In genomic region chr4:88284378-88285234, GRCh38 we compare ENCODE assay signal across 8 cellular contexts. TPM values are rescaled to one million over a fixed set of nuclear protein-coding genes. Genes with fewer than 3 reads are reported as not detected.
DNase-seq lines count a peak whose midpoint lies in the region; ATAC-seq and TF ChIP-seq lines count a peak whose summit lies in the region.

Gene PPM1K (minus strand): TSS chr4:88284561. CDS start chr4:88278583, 5,978 bp downstream.

- H3K27ac Mint-ChIP-seq in CD14-positive monocyte = peak within 1 kb of the TSS; percentile 96 to 99 (median 98)
- peak within 1 kb of the TSS; percentile 99 for H3K27ac Mint-ChIP-seq in dendritic cell treated with granulocyte-macrophage colony-stimulating factor and Interleukin-4, amounts not matched to agents 40 ng/mL and 50 ng/mL, for 4 days

- peak within 1 kb of the TSS; percentile 98 for H3K4me3 Mint-ChIP-seq in CD14-positive monocyte
- H3K4me3 Mint-ChIP-seq in dendritic cell treated with granulocyte-macrophage colony-stimulating factor and Interleukin-4, amounts not matched to agents 40 ng/mL and 50 ng/mL, for 4 days = peak within 1 kb of the TSS; percentile 92

- H3K4me1 Mint-ChIP-seq in CD14-positive monocyte = peaks cover 29% of the 10 kb centered on the region
- peaks cover 31% of the 10 kb centered on the region for H3K4me1 Mint-ChIP-seq in dendritic cell treated with granulocyte-macrophage colony-stimulating factor and Interleukin-4, amounts not matched to agents 40 ng/mL and 50 ng/mL, for 4 days (ENCODE audit: low read depth)

- peak within 1 kb of the TSS; percentile 92 to 100 for H3K27ac ChIP-seq in left lung

- intact Hi-C loops in CD14-positive monocyte (cut with micrococcal nuclease) (loop anchor here (5.0 to 10.0 kb wide), 5 partner anchors 93 to 830 kb away; partner anchors contain the start of genes HERC3 (in 1 of the 2), HERC5 (in 1 of the 2), HERC6 (in 1 of the 2) and TIGD2 (in 1 of the 2)), left lung (cut with DNase I) (no loop called here)
- intact Hi-C loops in dendritic cell treated with granulocyte-macrophage colony-stimulating factor and Interleukin-4, amounts not matched to agents 40 ng/mL and 50 ng/mL, for 4 days (cut with micrococcal nuclease) = loop anchor here (2.0 to 5.0 kb wide), 4 partner anchors 36 to 233 kb away; partner anchors contain the start of gene HERC6

- ATAC-seq in GM19395 (IDR thresholded peaks at IDR 0.05; ENCODE audit: unreplicated experiment) (peak; percentile 80), HG03565 (IDR thresholded peaks at IDR 0.05; ENCODE audit: unreplicated experiment) (peak; percentile 87), left lung (peak; percentile 96)

- H3K9me3 Mint-ChIP-seq in CD14-positive monocyte = peaks cover 0 to 2% (median 0%) of the 10 kb centered on the region in 7 donors
- no peaks in the 10 kb centered on the region for H3K9me3 Mint-ChIP-seq in dendritic cell treated with granulocyte-macrophage colony-stimulating factor and Interleukin-4, amounts not matched to agents 40 ng/mL and 50 ng/mL, for 4 days

- TF ChIP-seq CTCF in CD14-positive monocyte (IDR thresholded peaks at IDR 0.05) (no peak), left lung (IDR thresholded peaks at IDR 0.05) (peak in 1 of 2 donors; percentile 37)

- peak; percentile 98 for DNase-seq in CD14-positive monocyte (ENCODE audit: low spot score)
- DNase-seq in NCI-H774 (lab: John Stamatoyannopoulos, UW) = peak; percentile 91
- peak; percentile 98 to 99 for DNase-seq in activated CD4-positive, alpha-beta T cell treated with anti-CD3 and anti-CD28 coated beads, Interleukin-2, amount 50 U/mL, for 4 hours
- DNase-seq in left lung = peak; percentile 100
- peak; percentile 97 to 98 for DNase-seq in stimulated activated CD4-positive, alpha-beta T cell treated with anti-CD3 and anti-CD28 coated beads, Interleukin-2, amount 100 ng/mL, for 48 hours

- no peaks in the 10 kb centered on the region for H3K9me3 ChIP-seq in left lung

- peak within 1 kb of the TSS; percentile 78 to 79 for H3K4me3 ChIP-seq in left lung

- H3K36me3 Mint-ChIP-seq in CD14-positive monocyte = no peaks in the 10 kb centered on the region
- peaks cover 8% of the 10 kb centered on the region for H3K36me3 Mint-ChIP-seq in dendritic cell treated with granulocyte-macrophage colony-stimulating factor and Interleukin-4, amounts not matched to agents 40 ng/mL and 50 ng/mL, for 4 days (ENCODE audit: low read depth)

- H3K27me3 ChIP-seq in left lung = no peaks in the 10 kb centered on the region

- peaks cover 9 to 28% of the 10 kb centered on the region in 2 donors for H3K4me1 ChIP-seq in left lung

- no peaks in the 10 kb centered on the region for H3K36me3 ChIP-seq in left lung

- no peaks in the 10 kb centered on the region for H3K27me3 Mint-ChIP-seq in CD14-positive monocyte (ENCODE audit: low read depth in 3 of 3)
- no peaks in the 10 kb centered on the region for H3K27me3 Mint-ChIP-seq in dendritic cell treated with granulocyte-macrophage colony-stimulating factor and Interleukin-4, amounts not matched to agents 40 ng/mL and 50 ng/mL, for 4 days

RNA-seq across cellular contexts. Expression of gene PPM1K, which starts in this region (rescaled TPM):
- 10 to 100 TPM in 1 of 2 donors, 1 to 10 TPM in 1; 7.0 to 11.0 TPM for polyA plus RNA-seq in CD14-positive monocyte
- 10 to 100 TPM; 19.1 to 23.2 TPM for total RNA-seq in left lung

Comparison
In these comparisons a context has a peak if more than half of its experiments do, and no peak if none do; other contexts are left out.
1. Peak in every context shown above with its lines: DNase-seq, ATAC-seq, H3K4me3 ChIP-seq and H3K27ac ChIP-seq.
2. intact Hi-C loops: an anchor here in CD14-positive monocyte (5.0 to 10.0 kb wide) and dendritic cell treated with granulocyte-macrophage colony-stimulating factor and Interleukin-4, amounts not matched to agents 40 ng/mL and 50 ng/mL, for 4 days (2.0 to 5.0 kb wide); none called in left lung.